Comparison of ENCODE assay signal across 9 cellular contexts in the genomic region with DNA sequence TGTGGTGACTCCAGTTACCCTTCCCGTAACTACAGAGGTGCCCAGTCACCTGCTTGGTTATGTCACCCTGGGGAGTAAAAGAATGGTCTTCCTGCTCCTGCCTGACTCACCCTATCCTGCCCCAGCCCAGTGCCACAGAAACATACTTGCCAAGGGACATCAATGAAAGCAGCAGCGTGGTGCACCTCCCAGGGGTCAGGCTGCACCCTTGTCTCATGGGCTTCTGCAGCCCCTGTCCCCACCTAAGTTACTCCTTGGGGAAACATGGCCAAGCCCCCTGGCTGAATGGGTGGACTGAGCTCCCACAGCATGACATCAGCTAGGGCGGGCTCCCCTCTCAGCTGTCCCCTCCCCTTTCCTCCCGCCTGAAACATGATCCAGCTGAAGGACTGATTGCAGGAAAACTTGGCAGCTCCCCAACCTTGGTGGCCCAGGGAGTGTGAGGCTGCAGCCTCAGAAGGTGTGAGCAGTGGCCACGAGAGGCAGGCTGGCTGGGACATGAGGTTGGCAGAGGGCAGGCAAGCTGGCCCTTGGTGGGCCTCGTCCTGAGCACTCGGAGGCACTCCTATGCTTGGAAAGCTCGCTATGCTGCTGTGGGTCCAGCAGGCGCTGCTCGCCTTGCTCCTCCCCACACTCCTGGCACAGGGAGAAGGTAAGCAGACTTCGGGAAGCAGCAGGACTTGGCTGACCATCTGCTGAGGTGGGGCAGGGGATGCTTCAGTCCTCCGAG. TPM values are rescaled to one million over a fixed set of nuclear protein-coding genes. Genes with fewer than 3 reads are reported as not detected.
DNase-seq lines count a peak whose midpoint lies in the region; ATAC-seq and TF ChIP-seq lines count a peak whose summit lies in the region.
"Had no signal": no experiment of that assay in that cellular context is flagged by ENCODE, and none has a peak within 500 bp of the region (broad histone marks: within the 10 kb centered on the region; RNA-seq: fewer than 3 reads in every experiment).

A gene (plus strand): TSS at position 368 of the 730 bp plus-strand sequence. CDS start 218 bp downstream, at position 586.

- H3K9me3 Mint-ChIP-seq in GM23338 (no peaks in the 10 kb centered on the region), endothelial cell (ENCODE audit: unreplicated experiment) (no peaks in the 10 kb centered on the region), neural crest cell (no peaks in the 10 kb centered on the region)

- peaks cover 13% of the 10 kb centered on the region for H3K4me1 ChIP-seq in GM23338 (ENCODE audit: insufficient read depth)

- peak within 1 kb of the TSS; percentile 99 for H2AFZ ChIP-seq in GM23338

- H3K4me3 Mint-ChIP-seq in GM23338: peak within 1 kb of the TSS; percentile 52
- no peak within 1 kb of the TSS for H3K4me3 Mint-ChIP-seq in endothelial cell (ENCODE audit: unreplicated experiment)
- H3K4me3 Mint-ChIP-seq in neural crest cell: no peak within 1 kb of the TSS
- H3K4me3 Mint-ChIP-seq: activated naive CD8-positive, alpha-beta T cell had no signal

- peak within 1 kb of the TSS; percentile 78 for H3K4me2 ChIP-seq in GM23338

- H3K27ac Mint-ChIP-seq in GM23338 (no peak within 1 kb of the TSS), endothelial cell (ENCODE audit: unreplicated experiment) (no peak within 1 kb of the TSS), neural crest cell (ENCODE audit: unreplicated experiment) (no peak within 1 kb of the TSS)
- H3K27ac Mint-ChIP-seq: activated naive CD8-positive, alpha-beta T cell had no signal

- H3F3A ChIP-seq in GM23338 (replicated peaks; ENCODE audit: low read depth): no peaks in the 10 kb centered on the region

- no peaks in the 10 kb centered on the region for H3K27me3 ChIP-seq in GM23338 (ENCODE audit: insufficient read depth)

- H3K27me3 Mint-ChIP-seq in GM23338 (ENCODE audit: insufficient read depth, low read depth, poor library complexity) (peaks cover 12% of the 10 kb centered on the region), endothelial cell (ENCODE audit: unreplicated experiment) (peaks cover 2% of the 10 kb centered on the region), neural crest cell (ENCODE audit: low read depth) (peaks cover 14% of the 10 kb centered on the region)
- H3K27me3 Mint-ChIP-seq: activated naive CD8-positive, alpha-beta T cell had no signal

- H4K20me1 ChIP-seq in GM23338 (replicated peaks; ENCODE audit: insufficient read depth): no peaks in the 10 kb centered on the region

- no peak within 1 kb of the TSS for H3K27ac ChIP-seq in GM23338 (ENCODE audit: low read depth)

- no peaks in the 10 kb centered on the region for H3K36me3 ChIP-seq in GM23338 (ENCODE audit: insufficient read depth)

- peaks cover 20% of the 10 kb centered on the region for H3K4me1 Mint-ChIP-seq in GM23338
- H3K4me1 Mint-ChIP-seq in endothelial cell (ENCODE audit: unreplicated experiment): peaks cover 17% of the 10 kb centered on the region
- H3K4me1 Mint-ChIP-seq in neural crest cell: peaks cover 10% of the 10 kb centered on the region

- no peaks in the 10 kb centered on the region for H3K36me3 Mint-ChIP-seq in GM23338 (ENCODE audit: low read depth)
- no peaks in the 10 kb centered on the region for H3K36me3 Mint-ChIP-seq in endothelial cell (ENCODE audit: low read depth, unreplicated experiment)
- no peaks in the 10 kb centered on the region for H3K36me3 Mint-ChIP-seq in neural crest cell (ENCODE audit: low read depth)
- H3K36me3 Mint-ChIP-seq: activated naive CD8-positive, alpha-beta T cell had no signal

- TF ChIP-seq CTCF in GM23338 (conservative IDR thresholded peaks at IDR 0.05; ENCODE audit: low read depth in 2 of 2): 0 out of 4 replicates have a peak, but pooled peaks of 1 of the 2 experiments have one; percentile 7
- TF ChIP-seq CTCF in endothelial cell (IDR thresholded peaks at IDR 0.05; ENCODE audit: unreplicated experiment): no peak
- no peak for TF ChIP-seq CTCF in neural crest cell (conservative IDR thresholded peaks at IDR 0.05)

- peak; percentile 93 for ATAC-seq in GM23338
- no peak for ATAC-seq in HG02870 (IDR thresholded peaks at IDR 0.05; ENCODE audit: unreplicated experiment)
- ATAC-seq in GM21367 (IDR thresholded peaks at IDR 0.05; ENCODE audit: unreplicated experiment): no peak

- peak within 1 kb of the TSS; percentile 46 for H3K4me3 ChIP-seq in GM23338

- peak; percentile 80 for DNase-seq in GM23338 (ENCODE audit: low spot score)
- peak; percentile 90 for DNase-seq in NCI-H2196 treated with DMSO at 0.1 percent for 48 hours (lab: John Stamatoyannopoulos, UW; ENCODE audit: unreplicated experiment)
- DNase-seq in endothelial cell (ENCODE audit: low spot score): peak; percentile 37
- peak; percentile 16 for DNase-seq in neural crest cell (ENCODE audit: low read depth, low spot score)
- no peak for DNase-seq in T-helper 9 cell
- DNase-seq in stimulated activated CD4-positive, alpha-beta T cell treated with anti-CD3 and anti-CD28 coated beads, Interleukin-4, amount 100 ng/mL, for 4 hours: no peak

- 0 out of 2 replicates have a peak, but pooled peaks cover 3% of the 10 kb centered on the region for H3K9me2 ChIP-seq in GM23338 (ENCODE audit: insufficient read depth)

- no peaks in the 10 kb centered on the region for H3K79me2 ChIP-seq in GM23338 (replicated peaks; ENCODE audit: insufficient read depth)

TF ChIP-seq in GM23338, 12 proteins besides CTCF, POLR2A, EP300 and RAD21 (continues in another document):
- TF ChIP-seq, protein P1, sequence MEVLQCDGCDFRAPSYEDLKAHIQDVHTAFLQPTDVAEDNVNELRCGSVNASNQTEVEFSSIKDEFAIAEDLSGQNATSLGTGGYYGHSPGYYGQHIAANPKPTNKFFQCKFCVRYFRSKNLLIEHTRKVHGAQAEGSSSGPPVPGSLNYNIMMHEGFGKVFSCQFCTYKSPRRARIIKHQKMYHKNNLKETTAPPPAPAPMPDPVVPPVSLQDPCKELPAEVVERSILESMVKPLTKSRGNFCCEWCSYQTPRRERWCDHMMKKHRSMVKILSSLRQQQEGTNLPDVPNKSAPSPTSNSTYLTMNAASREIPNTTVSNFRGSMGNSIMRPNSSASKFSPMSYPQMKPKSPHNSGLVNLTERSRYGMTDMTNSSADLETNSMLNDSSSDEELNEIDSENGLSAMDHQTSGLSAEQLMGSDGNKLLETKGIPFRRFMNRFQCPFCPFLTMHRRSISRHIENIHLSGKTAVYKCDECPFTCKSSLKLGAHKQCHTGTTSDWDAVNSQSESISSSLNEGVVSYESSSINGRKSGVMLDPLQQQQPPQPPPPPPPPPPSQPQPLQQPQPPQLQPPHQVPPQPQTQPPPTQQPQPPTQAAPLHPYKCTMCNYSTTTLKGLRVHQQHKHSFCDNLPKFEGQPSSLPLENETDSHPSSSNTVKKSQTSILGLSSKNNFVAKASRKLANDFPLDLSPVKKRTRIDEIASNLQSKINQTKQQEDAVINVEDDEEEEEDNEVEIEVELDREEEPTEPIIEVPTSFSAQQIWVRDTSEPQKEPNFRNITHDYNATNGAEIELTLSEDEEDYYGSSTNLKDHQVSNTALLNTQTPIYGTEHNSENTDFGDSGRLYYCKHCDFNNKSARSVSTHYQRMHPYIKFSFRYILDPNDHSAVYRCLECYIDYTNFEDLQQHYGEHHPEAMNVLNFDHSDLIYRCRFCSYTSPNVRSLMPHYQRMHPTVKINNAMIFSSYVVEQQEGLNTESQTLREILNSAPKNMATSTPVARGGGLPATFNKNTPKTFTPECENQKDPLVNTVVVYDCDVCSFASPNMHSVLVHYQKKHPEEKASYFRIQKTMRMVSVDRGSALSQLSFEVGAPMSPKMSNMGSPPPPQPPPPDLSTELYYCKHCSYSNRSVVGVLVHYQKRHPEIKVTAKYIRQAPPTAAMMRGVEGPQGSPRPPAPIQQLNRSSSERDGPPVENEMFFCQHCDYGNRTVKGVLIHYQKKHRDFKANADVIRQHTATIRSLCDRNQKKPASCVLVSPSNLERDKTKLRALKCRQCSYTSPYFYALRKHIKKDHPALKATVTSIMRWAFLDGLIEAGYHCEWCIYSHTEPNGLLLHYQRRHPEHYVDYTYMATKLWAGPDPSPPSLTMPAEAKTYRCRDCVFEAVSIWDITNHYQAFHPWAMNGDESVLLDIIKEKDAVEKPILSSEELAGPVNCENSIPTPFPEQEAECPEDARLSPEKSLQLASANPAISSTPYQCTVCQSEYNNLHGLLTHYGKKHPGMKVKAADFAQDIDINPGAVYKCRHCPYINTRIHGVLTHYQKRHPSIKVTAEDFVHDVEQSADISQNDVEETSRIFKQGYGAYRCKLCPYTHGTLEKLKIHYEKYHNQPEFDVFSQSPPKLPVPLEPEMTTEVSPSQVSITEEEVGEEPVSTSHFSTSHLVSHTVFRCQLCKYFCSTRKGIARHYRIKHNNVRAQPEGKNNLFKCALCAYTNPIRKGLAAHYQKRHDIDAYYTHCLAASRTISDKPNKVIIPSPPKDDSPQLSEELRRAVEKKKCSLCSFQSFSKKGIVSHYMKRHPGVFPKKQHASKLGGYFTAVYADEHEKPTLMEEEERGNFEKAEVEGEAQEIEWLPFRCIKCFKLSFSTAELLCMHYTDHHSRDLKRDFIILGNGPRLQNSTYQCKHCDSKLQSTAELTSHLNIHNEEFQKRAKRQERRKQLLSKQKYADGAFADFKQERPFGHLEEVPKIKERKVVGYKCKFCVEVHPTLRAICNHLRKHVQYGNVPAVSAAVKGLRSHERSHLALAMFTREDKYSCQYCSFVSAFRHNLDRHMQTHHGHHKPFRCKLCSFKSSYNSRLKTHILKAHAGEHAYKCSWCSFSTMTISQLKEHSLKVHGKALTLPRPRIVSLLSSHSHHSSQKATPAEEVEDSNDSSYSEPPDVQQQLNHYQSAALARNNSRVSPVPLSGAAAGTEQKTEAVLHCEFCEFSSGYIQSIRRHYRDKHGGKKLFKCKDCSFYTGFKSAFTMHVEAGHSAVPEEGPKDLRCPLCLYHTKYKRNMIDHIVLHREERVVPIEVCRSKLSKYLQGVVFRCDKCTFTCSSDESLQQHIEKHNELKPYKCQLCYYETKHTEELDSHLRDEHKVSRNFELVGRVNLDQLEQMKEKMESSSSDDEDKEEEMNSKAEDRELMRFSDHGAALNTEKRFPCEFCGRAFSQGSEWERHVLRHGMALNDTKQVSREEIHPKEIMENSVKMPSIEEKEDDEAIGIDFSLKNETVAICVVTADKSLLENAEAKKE (CRISPR knock-in tag; IDR thresholded peaks at IDR 0.05): peak; percentile 51; the same call in 1 of the 2 replicates
- TF ChIP-seq POLR2AphosphoS5 (IDR thresholded peaks at IDR 0.05; ENCODE audit: low read depth) (peak; percentile 29; the same call in 1 of the 2 replicates), NANOG (IDR thresholded peaks at IDR 0.05; ENCODE audit: borderline replicate concordance) (no peak)

RNA-seq across cellular contexts. Expression of the gene that starts here (rescaled TPM):
- 8.1 and 9.7 TPM in 2 replicates for total RNA-seq in GM23338 (2014; rRNA removed; shearing (Covaris generic))
- polyA plus RNA-seq in GM23338 (2016; fragmentation: Nextera tagmentation; extraction: Ambion mirVana): 5.5 and 5.8 TPM in 2 replicates
- total RNA-seq in endothelial cell (ENCODE audit: unreplicated experiment): not detected
- 3.8 and 4.6 TPM in 2 replicates for total RNA-seq in neural crest cell

Comparison
In these comparisons a context has a peak if more than half of its experiments do, and no peak if none do; other contexts are left out.
1. Peak in DNase-seq in endothelial cell; RNA of the gene not detected or under 1 TPM.
2. DNase-seq: peak in GM23338 (single experiment), NCI-H2196 treated with DMSO at 0.1 percent for 48 hours (single experiment) and neural crest cell (single experiment); none in T-helper 9 cell (single experiment) and stimulated activated CD4-positive, alpha-beta T cell treated with anti-CD3 and anti-CD28 coated beads, Interleukin-4, amount 100 ng/mL, for 4 hours (0 of 2).